18 cellular contexts compared by ENCODE assay signal in the genomic region with DNA sequence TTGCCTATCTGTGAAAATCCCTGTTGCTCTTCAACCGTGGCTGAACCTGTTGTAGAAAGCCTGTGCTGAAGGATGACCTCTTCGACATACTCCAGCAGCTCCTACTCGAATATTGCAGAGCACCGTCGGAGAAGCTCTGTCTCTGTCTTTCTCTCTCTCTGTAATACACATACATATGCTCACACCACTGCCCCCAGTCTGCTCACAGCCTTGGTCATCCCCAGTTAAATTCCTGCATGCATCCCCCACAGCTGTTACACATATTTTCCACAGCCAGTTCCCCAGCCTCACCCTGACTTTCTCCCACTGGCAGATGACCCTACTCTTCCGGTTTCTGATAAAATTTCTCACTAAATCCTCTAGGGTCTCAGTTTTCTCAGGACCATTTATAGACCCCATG.
DNase-seq lines count a peak whose midpoint lies in the region; ATAC-seq and TF ChIP-seq lines count a peak whose summit lies in the region.
"Had no signal": no experiment of that assay in that cellular context is flagged by ENCODE, and none has a peak within 500 bp of the region (broad histone marks: within the 10 kb centered on the region; RNA-seq: fewer than 3 reads in every experiment).

No MANE protein-coding gene starts in this region.

- no peak overlapping the region for H2AFZ ChIP-seq in hepatocyte
- H2AFZ ChIP-seq: GM23338 had no signal

- H3K79me2 ChIP-seq in hepatocyte, result no peaks in the 10 kb centered on the region

- H3K9me3 ChIP-seq in hepatocyte (ENCODE audit: low read depth), result no peaks in the 10 kb centered on the region

- H3K27me3 Mint-ChIP-seq in activated T-helper 17 cell treated with anti-CD3 and anti-CD28 coated beads, Interleukin-2, amount 50 U/mL, for 72 hours, result no peaks in the 10 kb centered on the region
- H3K27me3 Mint-ChIP-seq: CD4-positive, alpha-beta memory T cell; IgD-negative memory B cell had no signal

- no peak overlapping the region for H3K4me2 ChIP-seq in hepatocyte
- H3K4me2 ChIP-seq: BLaER1, GM23338 had no signal

- no peaks in the 10 kb centered on the region for H4K20me1 ChIP-seq in hepatocyte (ENCODE audit: insufficient read depth, poor library complexity, severe bottlenecking)
- H4K20me1 ChIP-seq: BLaER1 had no signal

- no peak overlapping the region for H3K4me3 Mint-ChIP-seq in activated T-helper 17 cell treated with anti-CD3 and anti-CD28 coated beads, Interleukin-2, amount 50 U/mL, for 72 hours
- H3K4me3 Mint-ChIP-seq: CD14-positive monocyte; CD4-positive, alpha-beta memory T cell; GM23338; IgD-negative memory B cell had no signal

- ATAC-seq in activated T-helper 17 cell treated with anti-CD3 and anti-CD28 coated beads, Interleukin-2, amount 50 U/mL, for 72 hours (replicated peaks), result no peak
- ATAC-seq: GM23338, HepG2 had no signal

- H3K36me3 ChIP-seq in brain microvascular endothelial cell (replicated peaks) (no peaks in the 10 kb centered on the region), hepatocyte (replicated peaks; ENCODE audit: insufficient read depth, low read depth) (no peaks in the 10 kb centered on the region)
- H3K36me3 ChIP-seq: BLaER1 had no signal

- no peaks in the 10 kb centered on the region for H3K36me3 Mint-ChIP-seq in activated T-helper 17 cell treated with anti-CD3 and anti-CD28 coated beads, Interleukin-2, amount 50 U/mL, for 72 hours (ENCODE audit: low read depth)
- H3K36me3 Mint-ChIP-seq: CD14-positive monocyte; CD4-positive, alpha-beta memory T cell; IgD-negative memory B cell had no signal

- H3K4me3 ChIP-seq in brain microvascular endothelial cell (ENCODE audit: low read depth, low read length), result no peak overlapping the region
- H3K4me3 ChIP-seq in hepatocyte, result no peak overlapping the region
- H3K4me3 ChIP-seq: BLaER1, GM23338 had no signal

- no peaks in the 10 kb centered on the region for H3K4me1 Mint-ChIP-seq in activated T-helper 17 cell treated with anti-CD3 and anti-CD28 coated beads, Interleukin-2, amount 50 U/mL, for 72 hours
- H3K4me1 Mint-ChIP-seq: CD14-positive monocyte; CD4-positive, alpha-beta memory T cell; GM23338; IgD-negative memory B cell had no signal

- H3K27ac ChIP-seq in brain microvascular endothelial cell, result no peak overlapping the region
- H3K27ac ChIP-seq in hepatocyte, result peak overlapping the region; percentile 59
- H3K27ac ChIP-seq: BLaER1 had no signal

- H3K9me3 Mint-ChIP-seq in activated T-helper 17 cell treated with anti-CD3 and anti-CD28 coated beads, Interleukin-2, amount 50 U/mL, for 72 hours, result peaks cover 13% of the 10 kb centered on the region

- no peaks in the 10 kb centered on the region for H3K4me1 ChIP-seq in hepatocyte (ENCODE audit: insufficient read depth)
- H3K4me1 ChIP-seq: BLaER1 had no signal

- no peaks in the 10 kb centered on the region for H3K9me2 ChIP-seq in hepatocyte (replicated peaks; ENCODE audit: insufficient read depth)

- DNase-seq in NCI-H226 (peak; percentile 5), brain microvascular endothelial cell (peak; percentile 4), hepatocyte (ENCODE audit: low spot score) (peak; percentile 28), mucosa of gallbladder (ENCODE audit: low spot score) (peak; percentile 30), dedifferentiated amniotic fluid mesenchymal stem cell (ENCODE audit: extremely low spot score) (no peak), GF-D8 (lab: John Stamatoyannopoulos, UW) (no peak)
- DNase-seq in effector CD8-positive, alpha-beta T cell (lab: John Stamatoyannopoulos, UW), result no peak
- DNase-seq: 8988T; Calu3; CD4-positive, alpha-beta memory T cell; DMS 273 treated with DMSO at 0.1 percent for 48 hours; H7 had no signal

- no peak overlapping the region for H3K27ac Mint-ChIP-seq in activated T-helper 17 cell treated with anti-CD3 and anti-CD28 coated beads, Interleukin-2, amount 50 U/mL, for 72 hours
- H3K27ac Mint-ChIP-seq: CD14-positive monocyte; CD4-positive, alpha-beta memory T cell; GM23338; IgD-negative memory B cell had no signal

- WGBS in hepatocyte (ENCODE audit: low lambda C conversion rate, missing lambda C conversion rate), result 52% methylated on average over 6 of the region's 6 CpGs

- TF ChIP-seq CTCF in brain microvascular endothelial cell (IDR thresholded peaks at IDR 0.05; ENCODE audit: low read depth, low read length, missing control alignments) (no peak), hepatocyte (IDR thresholded peaks at IDR 0.05; ENCODE audit: poor library complexity) (no peak)

- H3K27me3 ChIP-seq in brain microvascular endothelial cell (replicated peaks) (no peaks in the 10 kb centered on the region), hepatocyte (no peaks in the 10 kb centered on the region)
- H3K27me3 ChIP-seq: BLaER1 had no signal

- in situ Hi-C loops in brain microvascular endothelial cell (cut with HindIII; ENCODE audit: low pct_ligation_motif_present, low sequenced_read_pairs), result no loop called here

Comparison
In these comparisons a context has a peak if more than half of its experiments do, and no peak if none do; other contexts are left out.
1. DNase-seq: peak in NCI-H226 (single experiment), brain microvascular endothelial cell (single experiment), hepatocyte (single experiment) and mucosa of gallbladder (single experiment); none in effector CD8-positive, alpha-beta T cell (single experiment), dedifferentiated amniotic fluid mesenchymal stem cell (single experiment) and GF-D8 (single experiment).